In genomic region chr14:80959448-80960006, GRCh38 we compare ENCODE assay signal across 8 cellular contexts. TPM values are rescaled to one million over a fixed set of nuclear protein-coding genes. Genes with fewer than 3 reads are reported as not detected.
DNase-seq lines count a peak whose midpoint lies in the region; ATAC-seq and TF ChIP-seq lines count a peak whose summit lies in the region.

No MANE protein-coding gene starts in this region.

- no peaks in the 10 kb centered on the region for H3K9me2 ChIP-seq in SK-N-SH

- CTCF ChIA-PET in SK-N-SH (lab: Yijun Ruan, JAX), result interaction anchor here (0.7 kb wide), 1 partner anchor 28 kb away, joined by 3 read pairs; no protein-coding TSS in a partner anchor

- no peaks in the 10 kb centered on the region for H3K36me3 ChIP-seq in SK-N-SH (replicated peaks in 1 of 2; ENCODE audit: control insufficient read depth in 1 of 2, insufficient read depth in 2 of 2, low read length in 1 of 2)

- TF ChIP-seq RAD21 in SK-N-SH (IDR thresholded peaks at IDR 0.05; ENCODE audit: low read length), result no peak

- no peaks in the 10 kb centered on the region for H3K9me3 ChIP-seq in SK-N-SH

- no peak for TF ChIP-seq CTCF in SK-N-SH (IDR thresholded peaks at IDR 0.05)

- peaks cover 0 to 2% of the 10 kb centered on the region in 2 experiments; a peak in 1 of 4 replicates for H3K4me1 ChIP-seq in SK-N-SH (ENCODE audit: control insufficient read depth in 1 of 2, insufficient read depth in 2 of 2, low read depth in 1 of 2, low read length in 1 of 2)

- POLR2A ChIA-PET in SK-N-SH (lab: Yijun Ruan, JAX), result no interaction called here

- H4K20me1 ChIP-seq in SK-N-SH (ENCODE audit: insufficient read depth), result no peaks in the 10 kb centered on the region

- DNase-seq in SK-N-SH, result no peak
- peak; percentile 95 to 99 for DNase-seq in NCI-H524 (lab: John Stamatoyannopoulos, UW)
- peak; percentile 56 for DNase-seq in activated naive CD4-positive, alpha-beta T cell treated with anti-CD3 and anti-CD28 coated beads, Interleukin-2, amount 50 U/mL, for 16 hours
- peak in 2 of 3 experiments; percentile 3 to 11 for DNase-seq in stimulated activated CD4-positive, alpha-beta T cell treated with anti-CD3 and anti-CD28 coated beads, TNF-alpha, amount 100 ng/mL, for 4 hours (ENCODE audit: low read depth in 3 of 3)
- no peak for DNase-seq in GDM1 (lab: John Stamatoyannopoulos, UW)
- no peak for DNase-seq in H4 (ENCODE audit: low spot score)

- H2AFZ ChIP-seq in SK-N-SH (ENCODE audit: low read depth), result 0 out of 2 replicates have a peak overlapping the region, but pooled peaks have one; percentile 29

- whole genome bisulfite sequencing in SK-N-SH (ENCODE audit: low lambda C conversion rate), result 34% methylated on average over 5 of the region's 5 CpGs

- no peak for TF ChIP-seq EP300 in SK-N-SH (IDR thresholded peaks at IDR 0.05; ENCODE audit: borderline replicate concordance in 1 of 2, low read depth in 1 of 2, low read length in 1 of 2)

- no peak overlapping the region for H3K4me3 ChIP-seq in SK-N-SH (ENCODE audit: low read depth in 2 of 2, low read length in 1 of 2)

- no peaks in the 10 kb centered on the region for H3F3A ChIP-seq in SK-N-SH (replicated peaks; ENCODE audit: insufficient read depth)

- peaks cover 25% of the 10 kb centered on the region for H3K27me3 ChIP-seq in SK-N-SH (ENCODE audit: insufficient read depth)

- H3K9ac ChIP-seq in SK-N-SH, result no peak overlapping the region

- no peak for ATAC-seq in SK-N-SH treated with all-trans-retinoic acid at 6 μM for 48 hours
- ATAC-seq in HG02970 (IDR thresholded peaks at IDR 0.05; ENCODE audit: low FRiP score, unreplicated experiment), result peak; percentile 99

- peak overlapping the region; percentile 45; the same call in 1 of the 2 replicates for H3K4me2 ChIP-seq in SK-N-SH

- no peaks in the 10 kb centered on the region for H3K79me2 ChIP-seq in SK-N-SH (ENCODE audit: insufficient read depth)

- no peak overlapping the region for H3K27ac ChIP-seq in SK-N-SH (ENCODE audit: low read depth in 2 of 2, low read length in 1 of 2)

TF ChIP-seq in SK-N-SH, 30 proteins besides CTCF, POLR2A, EP300 and RAD21 (continues in another document):
- no peak for TF ChIP-seq POLR2AphosphoS5 (IDR thresholded peaks at IDR 0.05; ENCODE audit: low read depth, low read length)
- TF ChIP-seq, protein P1, sequence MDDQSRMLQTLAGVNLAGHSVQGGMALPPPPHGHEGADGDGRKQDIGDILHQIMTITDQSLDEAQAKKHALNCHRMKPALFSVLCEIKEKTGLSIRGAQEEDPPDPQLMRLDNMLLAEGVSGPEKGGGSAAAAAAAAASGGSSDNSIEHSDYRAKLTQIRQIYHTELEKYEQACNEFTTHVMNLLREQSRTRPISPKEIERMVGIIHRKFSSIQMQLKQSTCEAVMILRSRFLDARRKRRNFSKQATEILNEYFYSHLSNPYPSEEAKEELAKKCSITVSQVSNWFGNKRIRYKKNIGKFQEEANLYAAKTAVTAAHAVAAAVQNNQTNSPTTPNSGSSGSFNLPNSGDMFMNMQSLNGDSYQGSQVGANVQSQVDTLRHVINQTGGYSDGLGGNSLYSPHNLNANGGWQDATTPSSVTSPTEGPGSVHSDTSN (IDR thresholded peaks at IDR 0.05), result no peak
- TF ChIP-seq CHD2 (IDR thresholded peaks at IDR 0.05; ENCODE audit: low read length, partially characterized antibody), result no peak
- no peak for TF ChIP-seq FOSL2 (IDR thresholded peaks at IDR 0.05; ENCODE audit: borderline replicate concordance, low read depth)
- no peak for TF ChIP-seq TEAD4 (IDR thresholded peaks at IDR 0.05; ENCODE audit: borderline replicate concordance, insufficient read depth)
- no peak for TF ChIP-seq RXRA (IDR thresholded peaks at IDR 0.05; ENCODE audit: borderline replicate concordance, low read depth)
- TF ChIP-seq, protein P2, sequence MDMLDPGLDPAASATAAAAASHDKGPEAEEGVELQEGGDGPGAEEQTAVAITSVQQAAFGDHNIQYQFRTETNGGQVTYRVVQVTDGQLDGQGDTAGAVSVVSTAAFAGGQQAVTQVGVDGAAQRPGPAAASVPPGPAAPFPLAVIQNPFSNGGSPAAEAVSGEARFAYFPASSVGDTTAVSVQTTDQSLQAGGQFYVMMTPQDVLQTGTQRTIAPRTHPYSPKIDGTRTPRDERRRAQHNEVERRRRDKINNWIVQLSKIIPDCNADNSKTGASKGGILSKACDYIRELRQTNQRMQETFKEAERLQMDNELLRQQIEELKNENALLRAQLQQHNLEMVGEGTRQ (IDR thresholded peaks at IDR 0.05; ENCODE audit: borderline replicate concordance, low read depth, low read length), result no peak
- TF ChIP-seq RCOR1 (IDR thresholded peaks at IDR 0.05; ENCODE audit: low read length), result no peak
- no peak for TF ChIP-seq NRF1 (IDR thresholded peaks at IDR 0.05; ENCODE audit: low read depth, low read length)
- no peak for TF ChIP-seq USF1 (IDR thresholded peaks at IDR 0.05; ENCODE audit: borderline replicate concordance, low read depth)
- no peak for TF ChIP-seq FOXJ3 (CRISPR knock-in tag; IDR thresholded peaks at IDR 0.05)
- TF ChIP-seq ELF1 (IDR thresholded peaks at IDR 0.05), result no peak

TF ChIP-seq in SK-N-SH treated with all-trans-retinoic acid at 6 μM for 48 hours, 23 proteins besides CTCF, POLR2A, EP300 and RAD21:
- TF ChIP-seq CREB5 (CRISPR knock-in tag; IDR thresholded peaks at IDR 0.05; ENCODE audit: low read depth), result no peak
- no peak for TF ChIP-seq SNAI2 (CRISPR knock-in tag; IDR thresholded peaks at IDR 0.05)
- TF ChIP-seq OSR1 (CRISPR knock-in tag; IDR thresholded peaks at IDR 0.05), result no peak
- TF ChIP-seq CSDC2 (CRISPR knock-in tag; IDR thresholded peaks at IDR 0.05), result no peak
- TF ChIP-seq POU6F1 (CRISPR knock-in tag; IDR thresholded peaks at IDR 0.05; ENCODE audit: borderline replicate concordance, low read depth), result no peak
- no peak for TF ChIP-seq ZNF70 (CRISPR knock-in tag; IDR thresholded peaks at IDR 0.05)
- no peak for TF ChIP-seq TOX (CRISPR knock-in tag; IDR thresholded peaks at IDR 0.05; ENCODE audit: borderline replicate concordance)

RNA-seq across cellular contexts. Expression of gene TSHR, which starts 4.1 kb away (rescaled TPM):
- not detected in 2 replicates for polyA plus RNA-seq in SK-N-SH (2012; rRNA removed)
- polyA plus RNA-seq in SK-N-SH (2012; cell fraction: cytosol; rRNA removed), result not detected in 2 replicates
- polyA plus RNA-seq in SK-N-SH (2012; cell fraction: nucleus; rRNA removed), result not detected in 2 replicates
- total RNA-seq in H4 (2014; rRNA removed; shearing (Covaris generic)), result not detected in 2 replicates

RNA-seq across cellular contexts. Expression of gene CEP128, which starts 18.0 kb away (rescaled TPM):
- 1.2 and 1.3 TPM in 2 replicates for polyA plus RNA-seq in SK-N-SH (2012; rRNA removed)
- 1.2 and 1.4 TPM in 2 replicates for polyA plus RNA-seq in SK-N-SH (2012; cell fraction: cytosol; rRNA removed)
- 1.2 and 2.8 TPM in 2 replicates for polyA plus RNA-seq in SK-N-SH (2012; cell fraction: nucleus; rRNA removed)
- total RNA-seq in H4 (2014; rRNA removed; shearing (Covaris generic)), result 5.7 TPM in 2 replicates

Comparison
In these comparisons a context has a peak if more than half of its experiments do, and no peak if none do; other contexts are left out.
1. DNase-seq: peak in NCI-H524 (2 of 2), activated naive CD4-positive, alpha-beta T cell treated with anti-CD3 and anti-CD28 coated beads, Interleukin-2, amount 50 U/mL, for 16 hours (single experiment) and stimulated activated CD4-positive, alpha-beta T cell treated with anti-CD3 and anti-CD28 coated beads, TNF-alpha, amount 100 ng/mL, for 4 hours (2 of 3); none in SK-N-SH (single experiment), GDM1 (single experiment) and H4 (single experiment).